In genomic region chr16:549544-550263, GRCh38 we compare ENCODE assay signal across 21 cellular contexts. TPM values are rescaled to one million over a fixed set of nuclear protein-coding genes. Genes with fewer than 3 reads are reported as not detected.
A peak's percentile ranks its signal among the peaks of the same experiment; 100 is the strongest.
DNase-seq lines count a peak whose midpoint lies in the region; ATAC-seq, FAIRE-seq and TF ChIP-seq lines count a peak whose summit lies in the region.
"Had no signal": no experiment of that assay in that cellular context is flagged by ENCODE, and none has a peak within 500 bp of the region (broad histone marks: within the 10 kb centered on the region; RNA-seq: fewer than 3 reads in every experiment).

No MANE protein-coding gene starts in this region.

- no peak for TF ChIP-seq EP300 in H1 (IDR thresholded peaks at IDR 0.05; ENCODE audit: borderline replicate concordance in 1 of 2, low read depth in 2 of 2, low read length in 2 of 2)

- no peaks in the 10 kb centered on the region for H3K79me1 ChIP-seq in H1 (ENCODE audit: low read depth, low read length)
- peaks cover 15% of the 10 kb centered on the region for H3K79me1 ChIP-seq in neuronal stem cell (ENCODE audit: low read depth, low read length)

- POLR2A ChIA-PET in H1 (lab: Charles Lee; ENCODE audit: partially characterized antibody): interaction anchor here (1.2 kb wide), 1 partner anchor 10 kb away, joined by 3 read pairs; no protein-coding TSS in a partner anchor
- POLR2A ChIA-PET in activated CD4-positive, alpha-beta memory T cell treated with anti-CD3 and anti-CD28 coated beads, Interleukin-2, amount 10 ng/mL, durations not matched to agents 7 days and 5 days (lab: Charles Lee): no interaction called here

- H3K27ac Mint-ChIP-seq in activated CD4-positive, alpha-beta memory T cell treated with anti-CD3 and anti-CD28 coated beads, Interleukin-2, amount 10 ng/mL, durations not matched to agents 7 days and 5 days: no peak overlapping the region
- H3K27ac Mint-ChIP-seq: activated CD4-positive, alpha-beta T cell treated with anti-CD3 and anti-CD28 coated beads for 36 hours; activated naive CD4-positive, alpha-beta T cell treated with anti-CD3 and anti-CD28 coated beads, Interleukin-2, amount 50 U/mL, for 24 hours; activated T-helper 1 cell treated with anti-CD3 and anti-CD28 coated beads, Interleukin-12 subunit alpha, Interleukin-12 subunit beta, Interleukin-2, Interleukin-4 antibody, amounts not matched to agents 30 ng/mL and 10 ng/mL and 1 ng/mL, durations not matched to agents 14 hours and 24 hours and 36 hours had no signal

- H3K23me2 ChIP-seq in H1 (ENCODE audit: low read depth, low read length): no peaks in the 10 kb centered on the region

- TF ChIP-seq POLR2A in H1 (IDR thresholded peaks at IDR 0.05; ENCODE audit: control extremely low read depth in 1 of 2, low read depth in 2 of 2, low read length in 2 of 2): no peak

- H3K27me3 ChIP-seq in KMS-11 (ENCODE audit: insufficient read depth, low read depth) (no peaks in the 10 kb centered on the region), H1 (replicated peaks in 1 of 4; ENCODE audit: control insufficient read depth in 3 of 4, extremely low read depth in 1 of 4, insufficient read depth in 3 of 4, low read length in 3 of 4) (no peaks in the 10 kb centered on the region), neuronal stem cell (ENCODE audit: control insufficient read depth in 3 of 3, insufficient read depth in 3 of 3, low read depth in 1 of 3, low read length in 3 of 3) (no peaks in the 10 kb centered on the region)
- H3K27me3 ChIP-seq: upper lobe of right lung had no signal

- H4K20me1 ChIP-seq in KMS-11 (ENCODE audit: insufficient read depth) (no peaks in the 10 kb centered on the region), H1 (replicated peaks in 1 of 2; ENCODE audit: control insufficient read depth in 1 of 2, insufficient read depth in 2 of 2, low read length in 2 of 2) (peaks cover 2 to 6% of the 10 kb centered on the region in 2 experiments)

- H2BK12ac ChIP-seq in H1 (ENCODE audit: low read depth, low read length) (no peak overlapping the region), neuronal stem cell (ENCODE audit: low read length) (no peak overlapping the region)

- H3K4me3 Mint-ChIP-seq in activated CD4-positive, alpha-beta memory T cell treated with anti-CD3 and anti-CD28 coated beads, Interleukin-2, amount 10 ng/mL, durations not matched to agents 7 days and 5 days: no peak overlapping the region
- H3K4me3 Mint-ChIP-seq: activated CD4-positive, alpha-beta T cell treated with anti-CD3 and anti-CD28 coated beads for 36 hours; activated naive CD4-positive, alpha-beta T cell treated with anti-CD3 and anti-CD28 coated beads, Interleukin-2, amount 50 U/mL, for 24 hours; activated T-helper 1 cell treated with anti-CD3 and anti-CD28 coated beads, Interleukin-12 subunit alpha, Interleukin-12 subunit beta, Interleukin-2, Interleukin-4 antibody, amounts not matched to agents 30 ng/mL and 10 ng/mL and 1 ng/mL, durations not matched to agents 14 hours and 24 hours and 36 hours had no signal

- H2BK15ac ChIP-seq in H1 (ENCODE audit: low read length) (no peak overlapping the region), neuronal stem cell (ENCODE audit: low read length) (no peak overlapping the region)

- CTCF ChIA-PET in H1 (lab: Charles Lee; ENCODE audit: partially characterized antibody): interaction anchor here (0.7 to 1.9 kb wide), 12 partner anchors 9 to 596 kb away, joined by 3 to 17 read pairs (median 4); no protein-coding TSS in a partner anchor
- CTCF ChIA-PET in activated CD4-positive, alpha-beta memory T cell treated with anti-CD3 and anti-CD28 coated beads, Interleukin-2, amount 10 ng/mL, durations not matched to agents 7 days and 5 days (lab: Charles Lee): no interaction called here

- H4K8ac ChIP-seq in H1 (ENCODE audit: extremely low read depth, insufficient read depth, low read length) (no peak overlapping the region), neuronal stem cell (ENCODE audit: low read depth, low read length) (peak overlapping the region; percentile 65)

- H3K4me3 ChIP-seq in GM12864 (ENCODE audit: low read depth, low read length) (no peak overlapping the region), KMS-11 (IDR thresholded peaks at IDR 0.05; ENCODE audit: insufficient read depth, low read depth, low read length) (no peak overlapping the region), H1 (ENCODE audit: extremely low read depth in 1 of 4, insufficient read depth in 2 of 4, low read depth in 3 of 4, low read length in 4 of 4) (no peak overlapping the region), neuronal stem cell (ENCODE audit: low read length in 2 of 2) (no peak overlapping the region)
- H3K4me3 ChIP-seq: GM23248, upper lobe of right lung had no signal

- H3K4me1 Mint-ChIP-seq in activated CD4-positive, alpha-beta memory T cell treated with anti-CD3 and anti-CD28 coated beads, Interleukin-2, amount 10 ng/mL, durations not matched to agents 7 days and 5 days: no peaks in the 10 kb centered on the region
- H3K4me1 Mint-ChIP-seq: activated naive CD4-positive, alpha-beta T cell treated with anti-CD3 and anti-CD28 coated beads, Interleukin-2, amount 50 U/mL, for 24 hours had no signal

- H4K91ac ChIP-seq in H1 (replicated peaks; ENCODE audit: insufficient read length, low read length) (no peak overlapping the region), neuronal stem cell (ENCODE audit: low read depth, low read length, poor library complexity) (peak overlapping the region; percentile 30)

- H3K4me2 ChIP-seq in KMS-11: no peak overlapping the region
- H3K4me2 ChIP-seq in H1 (ENCODE audit: insufficient read depth in 1 of 2, low read depth in 2 of 2, low read length in 2 of 2): no peak overlapping the region
- no peak overlapping the region for H3K4me2 ChIP-seq in neuronal stem cell (ENCODE audit: insufficient read depth, low read length, poor library complexity, severe bottlenecking)

- no peak overlapping the region for H3K4ac ChIP-seq in H1 (replicated peaks; ENCODE audit: insufficient read length, low read depth, low read length)
- no peak overlapping the region for H3K4ac ChIP-seq in neuronal stem cell (ENCODE audit: low read length)

- no peaks in the 10 kb centered on the region for H3K27me3 Mint-ChIP-seq in activated CD4-positive, alpha-beta memory T cell treated with anti-CD3 and anti-CD28 coated beads, Interleukin-2, amount 10 ng/mL, durations not matched to agents 7 days and 5 days
- H3K27me3 Mint-ChIP-seq: activated CD4-positive, alpha-beta T cell treated with anti-CD3 and anti-CD28 coated beads for 36 hours; activated naive CD4-positive, alpha-beta T cell treated with anti-CD3 and anti-CD28 coated beads, Interleukin-2, amount 50 U/mL, for 24 hours had no signal

- WGBS in H1 (ENCODE audit: extremely low coverage in 1 of 2, insufficient coverage in 1 of 2, insufficient read length in 1 of 2, insufficient replicate concordance in 2 of 2, low coverage in 1 of 2, low lambda C conversion rate in 2 of 2, missing lambda C conversion rate in 1 of 2), 2 experiments: 95% methylated on average over 4 of the region's 54 CpGs; no CpG with 5 or more reads in 1 of the 2 experiments
- WGBS in neuronal stem cell (ENCODE audit: extremely low coverage in 2 of 2, insufficient read length in 2 of 2, insufficient replicate concordance in 1 of 2), 2 donors: no CpG with 5 or more reads among the region's 54 CpGs

- H3K79me2 ChIP-seq in KMS-11 (ENCODE audit: insufficient read depth, low read depth) (no peaks in the 10 kb centered on the region), H1 (ENCODE audit: control insufficient read depth in 1 of 2, insufficient read depth in 2 of 2, low read length in 2 of 2) (peaks cover 0 to 4% of the 10 kb centered on the region in 2 experiments; a peak in 1 of 4 replicates)

- H3K9ac ChIP-seq in KMS-11 (no peak overlapping the region), H1 (replicated peaks in 1 of 4; ENCODE audit: extremely low read depth in 1 of 4, low read depth in 3 of 4, low read length in 3 of 4) (no peak overlapping the region), neuronal stem cell (ENCODE audit: low read depth, low read length, poor library complexity) (no peak overlapping the region)
- H3K9ac ChIP-seq: GM23248 had no signal

- H3K14ac ChIP-seq in H1 (ENCODE audit: insufficient read length): no peak overlapping the region
- peak overlapping the region; percentile 8 for H3K14ac ChIP-seq in neuronal stem cell (ENCODE audit: low read length)

- H2AFZ ChIP-seq in KMS-11 (ENCODE audit: low read depth) (no peak overlapping the region), H1 (ENCODE audit: low read length) (no peak overlapping the region), neuronal stem cell (ENCODE audit: low read length) (no peak overlapping the region)
- H2AFZ ChIP-seq: GM23248 had no signal

- no peak overlapping the region for H2AK5ac ChIP-seq in H1 (ENCODE audit: low read depth, low read length)
- no peak overlapping the region for H2AK5ac ChIP-seq in neuronal stem cell (ENCODE audit: low read depth, low read length)

- ATAC-seq in HG03442 (IDR thresholded peaks at IDR 0.05; ENCODE audit: unreplicated experiment): no peak
- ATAC-seq in GM18511 (IDR thresholded peaks at IDR 0.05; ENCODE audit: unreplicated experiment): no peak
- ATAC-seq: activated CD4-positive, alpha-beta T cell treated with anti-CD3 and anti-CD28 coated beads for 36 hours; upper lobe of right lung had no signal

- H3K36me3 ChIP-seq in KMS-11 (ENCODE audit: insufficient read depth) (no peaks in the 10 kb centered on the region), H1 (ENCODE audit: control insufficient read depth in 2 of 4, insufficient read depth in 4 of 4, low read length in 3 of 4) (peaks cover 0 to 32% (median 2%) of the 10 kb centered on the region in 4 experiments; a peak in 2 of 8 replicates), neuronal stem cell (replicated peaks in 1 of 2; ENCODE audit: control insufficient read depth in 2 of 2, insufficient read depth in 2 of 2, low read length in 2 of 2) (peaks cover 3 to 24% of the 10 kb centered on the region in 2 donors)

- no peak for FAIRE-seq in H1 (lab: Jason Lieb, UNC)
- FAIRE-seq: islet of Langerhans had no signal

- H3K9me3 ChIP-seq in H1 (ENCODE audit: insufficient read depth in 2 of 2, low read depth in 1 of 2, low read length in 1 of 2) (no peaks in the 10 kb centered on the region), neuronal stem cell (replicated peaks in 1 of 2; ENCODE audit: control insufficient read depth in 2 of 2, insufficient read depth in 1 of 2, low read depth in 1 of 2, low read length in 2 of 2) (no peaks in the 10 kb centered on the region)
- H3K9me3 ChIP-seq: upper lobe of right lung had no signal

- H2BK120ac ChIP-seq in H1 (replicated peaks; ENCODE audit: low read depth, low read length) (no peak overlapping the region), neuronal stem cell (ENCODE audit: low read depth, low read length) (no peak overlapping the region)

- H3K18ac ChIP-seq in H1 (ENCODE audit: extremely low read depth, low read length): no peak overlapping the region
- H3K18ac ChIP-seq in neuronal stem cell (ENCODE audit: low read length): no peak overlapping the region

- no peaks in the 10 kb centered on the region for H3K9me3 Mint-ChIP-seq in activated CD4-positive, alpha-beta memory T cell treated with anti-CD3 and anti-CD28 coated beads, Interleukin-2, amount 10 ng/mL, durations not matched to agents 7 days and 5 days
- H3K9me3 Mint-ChIP-seq: activated naive CD4-positive, alpha-beta T cell treated with anti-CD3 and anti-CD28 coated beads, Interleukin-2, amount 50 U/mL, for 24 hours; activated T-helper 1 cell treated with anti-CD3 and anti-CD28 coated beads, Interleukin-12 subunit alpha, Interleukin-12 subunit beta, Interleukin-2, Interleukin-4 antibody, amounts not matched to agents 30 ng/mL and 10 ng/mL and 1 ng/mL, durations not matched to agents 14 hours and 24 hours and 36 hours had no signal

- H3K4me1 ChIP-seq in KMS-11 (ENCODE audit: low read depth, poor library complexity, severe bottlenecking) (no peaks in the 10 kb centered on the region), H1 (replicated peaks in 1 of 4; ENCODE audit: control insufficient read depth in 3 of 4, insufficient read depth in 4 of 4, low read length in 3 of 4) (no peaks in the 10 kb centered on the region), neuronal stem cell (ENCODE audit: control insufficient read depth in 2 of 2, insufficient read depth in 1 of 2, low read depth in 1 of 2, low read length in 2 of 2) (peaks cover 0 to 3% of the 10 kb centered on the region in 2 donors)
- H3K4me1 ChIP-seq: upper lobe of right lung had no signal

- H2BK20ac ChIP-seq in H1 (ENCODE audit: low read length): no peak overlapping the region

- DNase-seq in GM12864 (ENCODE audit: low read depth) (no peak), H1 (ENCODE audit: low read depth in 1 of 2, low spot score in 2 of 2) (peak in 1 of 2 experiments; percentile 86), neuronal stem cell (ENCODE audit: low spot score) (no peak)
- DNase-seq in activated CD4-positive, alpha-beta memory T cell treated with anti-CD3 and anti-CD28 coated beads, Interleukin-2, amount 10 ng/mL, durations not matched to agents 7 days and 5 days: no peak
- DNase-seq: activated CD4-positive, alpha-beta T cell treated with anti-CD3 and anti-CD28 coated beads for 36 hours; AML-193; aorta; COR-L47; GM23248; NCI-H1105 treated with DMSO at 0.1 percent for 48 hours; NCI-H2081 treated with DMSO at 0.1 percent for 48 hours; NCI-H510A; nucleus accumbens; upper lobe of right lung had no signal

- no peaks in the 10 kb centered on the region for H3K36me3 Mint-ChIP-seq in activated CD4-positive, alpha-beta memory T cell treated with anti-CD3 and anti-CD28 coated beads, Interleukin-2, amount 10 ng/mL, durations not matched to agents 7 days and 5 days (ENCODE audit: low read depth)
- H3K36me3 Mint-ChIP-seq: activated naive CD4-positive, alpha-beta T cell treated with anti-CD3 and anti-CD28 coated beads, Interleukin-2, amount 50 U/mL, for 24 hours had no signal

- no peak overlapping the region for H3K56ac ChIP-seq in H1 (replicated peaks; ENCODE audit: insufficient read length, low read depth, low read length)

- no peak overlapping the region for H3K27ac ChIP-seq in KMS-11
- no peak overlapping the region for H3K27ac ChIP-seq in H1 (ENCODE audit: low read depth, low read length)
- no peak overlapping the region for H3K27ac ChIP-seq in neuronal stem cell (replicated peaks; ENCODE audit: low read length)
- H3K27ac ChIP-seq: GM23248, upper lobe of right lung had no signal

- H3K23ac ChIP-seq in H1 (ENCODE audit: insufficient read length): no peak overlapping the region
- H3K23ac ChIP-seq in neuronal stem cell (ENCODE audit: low read depth, low read length, poor library complexity): peak overlapping the region; percentile 43

- H4K5ac ChIP-seq in H1 (ENCODE audit: insufficient read length, low read depth, low read length): no peak overlapping the region

- H2BK5ac ChIP-seq in H1 (ENCODE audit: low read depth, low read length) (no peak overlapping the region), neuronal stem cell (ENCODE audit: low read length) (peak overlapping the region; percentile 53)

- TF ChIP-seq RAD21 in H1 (IDR thresholded peaks at IDR 0.05 in 1 of 2, conservative IDR thresholded peaks at IDR 0.05 in 1 of 2; ENCODE audit: low read depth in 2 of 2, low read length in 2 of 2): peak; percentile 3 to 49; a peak in 2 of 4 replicates

- peak; percentile 11 for TF ChIP-seq CTCF in GM12864 (IDR thresholded peaks at IDR 0.05; ENCODE audit: low read depth, low read length, missing control alignments)
- 0 out of 2 replicates have a peak, but pooled peaks have one; percentile 14 for TF ChIP-seq CTCF in KMS-11 (conservative IDR thresholded peaks at IDR 0.05; ENCODE audit: low read depth, low read length)
- peak; percentile 70 to 76 (median 76) for TF ChIP-seq CTCF in H1 (IDR thresholded peaks at IDR 0.05; ENCODE audit: control extremely low read depth in 1 of 3, insufficient read depth in 1 of 3, low read depth in 1 of 3, low read length in 3 of 3)

RNA-seq across cellular contexts. Expression of gene PRR35, which starts 10.5 kb away (rescaled TPM):
- 0.50 and 0.61 TPM in 2 replicates for total RNA-seq in H1 (2021; fragmentation: NEBNext Ultra II Directional; extraction: Animal tissue kit (Norgen Biotek cat#: 25700))
- polyA plus RNA-seq in H1 (2011; rRNA removed): 0.38 and 0.52 TPM in 2 replicates
- 0.44 TPM for polyA plus RNA-seq in H1 (2011; cell fraction: cytosol; rRNA removed)
- 1.3 TPM for polyA plus RNA-seq in H1 (2011; cell fraction: nucleus; rRNA removed)
- polyA plus RNA-seq in H1 (2012, experiment 1 of 2): 0.21 to 0.55 TPM (median 0.41 TPM) in 4 replicates
- 0.25 TPM for polyA plus RNA-seq in H1 (2012, experiment 2 of 2)
- 0.45 TPM for polyA plus RNA-seq in H1 (2013, experiment 1 of 2)
- 0.53 TPM for polyA plus RNA-seq in H1 (2013, experiment 2 of 2)
- polyA minus RNA-seq in H1 (2011; rRNA and poly(A)+ RNA removed): 0.10 TPM in 1 of 2 replicates, not detected in the other
- 0.51 TPM for polyA minus RNA-seq in H1 (2011; cell fraction: cytosol; rRNA and poly(A)+ RNA removed)
- polyA minus RNA-seq in H1 (2011; cell fraction: nucleus; rRNA and poly(A)+ RNA removed): 0.30 TPM
- 0.17 TPM for polyA plus RNA-seq in neuronal stem cell (2013, experiment 1 of 2)
- polyA plus RNA-seq in neuronal stem cell (2013, experiment 2 of 2): 0.21 TPM
- not detected for total RNA-seq in activated CD4-positive, alpha-beta memory T cell treated with anti-CD3 and anti-CD28 coated beads, Interleukin-2, amount 10 ng/mL, durations not matched to agents 7 days and 5 days
- total RNA-seq: activated CD4-positive, alpha-beta T cell treated with anti-CD3 and anti-CD28 coated beads for 36 hours; activated T-helper 1 cell treated with anti-CD3 and anti-CD28 coated beads, Interleukin-12 subunit alpha, Interleukin-12 subunit beta, Interleukin-2, Interleukin-4 antibody, amounts not matched to agents 30 ng/mL and 10 ng/mL and 1 ng/mL, durations not matched to agents 14 hours and 24 hours and 36 hours; aorta; GM23248; lower leg skin; upper lobe of right lung had no signal
- polyA plus RNA-seq: GM23248 had no signal

RNA-seq across cellular contexts. Expression of gene NHLRC4, which starts 17.1 kb away (rescaled TPM):
- 0.75 and 0.76 TPM in 2 replicates for total RNA-seq in H1 (2021; fragmentation: NEBNext Ultra II Directional; extraction: Animal tissue kit (Norgen Biotek cat#: 25700))
- 0.60 and 0.72 TPM in 2 replicates for polyA plus RNA-seq in H1 (2011; rRNA removed)
- 0.78 TPM for polyA plus RNA-seq in H1 (2011; cell fraction: cytosol; rRNA removed)
- 1.7 TPM for polyA plus RNA-seq in H1 (2011; cell fraction: nucleus; rRNA removed)
- 0.56 to 0.72 TPM (median 0.63 TPM) in 4 replicates for polyA plus RNA-seq in H1 (2012, experiment 1 of 2)
- polyA plus RNA-seq in H1 (2012, experiment 2 of 2): 0.76 TPM
- polyA plus RNA-seq in H1 (2013, experiment 1 of 2): 0.26 TPM
- 0.33 TPM for polyA plus RNA-seq in H1 (2013, experiment 2 of 2)
- 0.09 and 0.20 TPM in 2 replicates for polyA minus RNA-seq in H1 (2011; rRNA and poly(A)+ RNA removed)
- not detected for polyA minus RNA-seq in H1 (2011; cell fraction: cytosol; rRNA and poly(A)+ RNA removed)
- polyA minus RNA-seq in H1 (2011; cell fraction: nucleus; rRNA and poly(A)+ RNA removed): 1.5 TPM
- 0.04 TPM for polyA plus RNA-seq in neuronal stem cell (2013, experiment 1 of 2)
- 0.04 TPM for polyA plus RNA-seq in neuronal stem cell (2013, experiment 2 of 2)
- 1 to 10 TPM; 2.3 to 2.6 TPM for total RNA-seq in activated CD4-positive, alpha-beta memory T cell treated with anti-CD3 and anti-CD28 coated beads, Interleukin-2, amount 10 ng/mL, durations not matched to agents 7 days and 5 days

RNA-seq across cellular contexts. Expression of gene PIGQ, which starts 20.1 kb away (rescaled TPM):
- 34.2 and 36.0 TPM in 2 replicates for total RNA-seq in H1 (2021; fragmentation: NEBNext Ultra II Directional; extraction: Animal tissue kit (Norgen Biotek cat#: 25700))
- 49.2 and 80.4 TPM in 2 replicates for polyA plus RNA-seq in H1 (2011; rRNA removed)
- 56.8 TPM for polyA plus RNA-seq in H1 (2011; cell fraction: cytosol; rRNA removed)
- 283 TPM for polyA plus RNA-seq in H1 (2011; cell fraction: nucleus; rRNA removed)
- polyA plus RNA-seq in H1 (2012, experiment 1 of 2): 20.8 to 38.5 TPM (median 33.9 TPM) in 4 replicates
- polyA plus RNA-seq in H1 (2012, experiment 2 of 2): 26.0 TPM
- polyA plus RNA-seq in H1 (2013, experiment 1 of 2): 24.1 TPM
- 22.7 TPM for polyA plus RNA-seq in H1 (2013, experiment 2 of 2)
- 30.5 and 36.4 TPM in 2 replicates for polyA minus RNA-seq in H1 (2011; rRNA and poly(A)+ RNA removed)
- 24.4 TPM for polyA minus RNA-seq in H1 (2011; cell fraction: cytosol; rRNA and poly(A)+ RNA removed)
- 73.6 TPM for polyA minus RNA-seq in H1 (2011; cell fraction: nucleus; rRNA and poly(A)+ RNA removed)
- polyA plus RNA-seq in neuronal stem cell (2013, experiment 1 of 2): 23.9 TPM
- polyA plus RNA-seq in neuronal stem cell (2013, experiment 2 of 2): 22.8 TPM
- total RNA-seq in activated CD4-positive, alpha-beta memory T cell treated with anti-CD3 and anti-CD28 coated beads, Interleukin-2, amount 10 ng/mL, durations not matched to agents 7 days and 5 days: 10 to 100 TPM; 33.7 to 35.1 TPM

RNA-seq across cellular contexts. Expression of gene CAPN15, which starts 22.2 kb away (rescaled TPM):
- 74.6 and 76.9 TPM in 2 replicates for total RNA-seq in H1 (2021; fragmentation: NEBNext Ultra II Directional; extraction: Animal tissue kit (Norgen Biotek cat#: 25700))
- polyA plus RNA-seq in H1 (2011; rRNA removed): 38.9 and 68.4 TPM in 2 replicates
- polyA plus RNA-seq in H1 (2011; cell fraction: cytosol; rRNA removed): 40.1 TPM
- polyA plus RNA-seq in H1 (2011; cell fraction: nucleus; rRNA removed): 97.9 TPM
- 28.0 to 47.8 TPM (median 43.1 TPM) in 4 replicates for polyA plus RNA-seq in H1 (2012, experiment 1 of 2)
- polyA plus RNA-seq in H1 (2012, experiment 2 of 2): 29.7 TPM
- 37.4 TPM for polyA plus RNA-seq in H1 (2013, experiment 1 of 2)
- polyA plus RNA-seq in H1 (2013, experiment 2 of 2): 36.4 TPM
- polyA minus RNA-seq in H1 (2011; rRNA and poly(A)+ RNA removed): 13.1 and 15.2 TPM in 2 replicates
- 74.6 TPM for polyA minus RNA-seq in H1 (2011; cell fraction: cytosol; rRNA and poly(A)+ RNA removed)
- 33.7 TPM for polyA minus RNA-seq in H1 (2011; cell fraction: nucleus; rRNA and poly(A)+ RNA removed)
- polyA plus RNA-seq in neuronal stem cell (2013, experiment 1 of 2): 19.7 TPM
- 19.6 TPM for polyA plus RNA-seq in neuronal stem cell (2013, experiment 2 of 2)
- total RNA-seq in activated CD4-positive, alpha-beta memory T cell treated with anti-CD3 and anti-CD28 coated beads, Interleukin-2, amount 10 ng/mL, durations not matched to agents 7 days and 5 days: 10 to 100 TPM; 91.7 to 93.4 TPM

RNA-seq across cellular contexts. Expression of gene RAB40C, which starts 40.2 kb away (rescaled TPM):
- 15.6 and 17.8 TPM in 2 replicates for total RNA-seq in H1 (2021; fragmentation: NEBNext Ultra II Directional; extraction: Animal tissue kit (Norgen Biotek cat#: 25700))
- polyA plus RNA-seq in H1 (2011; rRNA removed): 13.9 and 18.6 TPM in 2 replicates
- polyA plus RNA-seq in H1 (2011; cell fraction: cytosol; rRNA removed): 14.4 TPM
- polyA plus RNA-seq in H1 (2011; cell fraction: nucleus; rRNA removed): 23.9 TPM
- 11.4 to 19.2 TPM (median 15.6 TPM) in 4 replicates for polyA plus RNA-seq in H1 (2012, experiment 1 of 2)
- 13.6 TPM for polyA plus RNA-seq in H1 (2012, experiment 2 of 2)
- 11.3 TPM for polyA plus RNA-seq in H1 (2013, experiment 1 of 2)
- polyA plus RNA-seq in H1 (2013, experiment 2 of 2): 11.7 TPM
- polyA minus RNA-seq in H1 (2011; rRNA and poly(A)+ RNA removed): 5.9 and 6.8 TPM in 2 replicates
- polyA minus RNA-seq in H1 (2011; cell fraction: cytosol; rRNA and poly(A)+ RNA removed): 8.4 TPM
- polyA minus RNA-seq in H1 (2011; cell fraction: nucleus; rRNA and poly(A)+ RNA removed): 8.9 TPM
- 20.5 TPM for polyA plus RNA-seq in neuronal stem cell (2013, experiment 1 of 2)
- 19.4 TPM for polyA plus RNA-seq in neuronal stem cell (2013, experiment 2 of 2)
- 10 to 100 TPM; 12.2 to 14.2 TPM for total RNA-seq in activated CD4-positive, alpha-beta memory T cell treated with anti-CD3 and anti-CD28 coated beads, Interleukin-2, amount 10 ng/mL, durations not matched to agents 7 days and 5 days

Comparison
In these comparisons a context has a peak if more than half of its experiments do, and no peak if none do; other contexts are left out.
1. CTCF ChIP-seq: peak in every context shown above with its lines; median percentile 76 in H1; 14 in KMS-11; 11 in GM12864.